In genomic region chr10:87092861-87093460, GRCh38 we compare ENCODE assay signal across 8 cellular contexts. TPM values are rescaled to one million over a fixed set of nuclear protein-coding genes. Genes with fewer than 3 reads are reported as not detected.
DNase-seq lines count a peak whose midpoint lies in the region; ATAC-seq and TF ChIP-seq lines count a peak whose summit lies in the region.

No MANE protein-coding gene starts in this region.

- H3K9me3 Mint-ChIP-seq in CD8-positive, alpha-beta memory T cell = no peaks in the 10 kb centered on the region
- no peaks in the 10 kb centered on the region for H3K9me3 Mint-ChIP-seq in natural killer cell

- peaks cover 61 to 81% (median 76%) of the 10 kb centered on the region in 3 donors for H3K4me1 Mint-ChIP-seq in CD8-positive, alpha-beta memory T cell
- peaks cover 49 to 51% of the 10 kb centered on the region in 2 donors for H3K4me1 Mint-ChIP-seq in natural killer cell

- peak overlapping the region; percentile 88 to 97 (median 96) for H3K4me3 Mint-ChIP-seq in CD8-positive, alpha-beta memory T cell
- peak overlapping the region; percentile 92 for H3K4me3 Mint-ChIP-seq in natural killer cell

- TF ChIP-seq CTCF in natural killer cell (IDR thresholded peaks at IDR 0.05) = no peak

- no peaks in the 10 kb centered on the region for H3K27me3 ChIP-seq in CD8-positive, alpha-beta memory T cell (ENCODE audit: insufficient read depth, low read length, poor library complexity, severe bottlenecking)

- DNase-seq in CD8-positive, alpha-beta memory T cell = peak in 3 of 5 donors; percentile 3 to 36 (median 9)
- DNase-seq in HCEC 1CT (peak; percentile 59), T-helper 9 cell (peak; percentile 6), epithelial cell of prostate (ENCODE audit: low read depth, low spot score) (no peak), natural killer cell (no peak), NCI-H226 (no peak)

- H3K36me3 ChIP-seq in CD8-positive, alpha-beta memory T cell (ENCODE audit: insufficient read depth, low read length) = no peaks in the 10 kb centered on the region

- H3K27ac Mint-ChIP-seq in CD8-positive, alpha-beta memory T cell = peak overlapping the region; percentile 89 to 99 (median 96)
- H3K27ac Mint-ChIP-seq in natural killer cell = peak overlapping the region; percentile 85 to 92

- H3K36me3 Mint-ChIP-seq in CD8-positive, alpha-beta memory T cell = peaks cover 0 to 28% (median 3%) of the 10 kb centered on the region in 3 donors
- no peaks in the 10 kb centered on the region for H3K36me3 Mint-ChIP-seq in natural killer cell

- ATAC-seq in natural killer cell (no peak), GM21360 (IDR thresholded peaks at IDR 0.05; ENCODE audit: unreplicated experiment) (no peak), HG03139 (IDR thresholded peaks at IDR 0.05; ENCODE audit: unreplicated experiment) (no peak)

- POLR2A ChIA-PET in CD8-positive, alpha-beta memory T cell (lab: Charles Lee) = interaction anchor here (1.0 to 2.2 kb wide), 4 partner anchors 9 to 122 kb away, joined by 3 to 7 read pairs (median 4); no protein-coding TSS in a partner anchor

- H3K4me3 ChIP-seq in CD8-positive, alpha-beta memory T cell (ENCODE audit: low read length) = peak overlapping the region; percentile 79

- H3K9me3 ChIP-seq in CD8-positive, alpha-beta memory T cell (ENCODE audit: low read length) = no peaks in the 10 kb centered on the region

- H3K4me1 ChIP-seq in CD8-positive, alpha-beta memory T cell (ENCODE audit: insufficient read depth, low read length) = peaks cover 37% of the 10 kb centered on the region

- no peaks in the 10 kb centered on the region for H3K27me3 Mint-ChIP-seq in CD8-positive, alpha-beta memory T cell
- H3K27me3 Mint-ChIP-seq in natural killer cell (ENCODE audit: low read depth in 2 of 2) = no peaks in the 10 kb centered on the region

- intact Hi-C loops in natural killer cell (cut with micrococcal nuclease) = no loop called here

- peak overlapping the region; percentile 82 for H3K27ac ChIP-seq in CD8-positive, alpha-beta memory T cell (ENCODE audit: low read depth, low read length)
- H3K27ac ChIP-seq in epithelial cell of prostate = peak overlapping the region; percentile 93

- CTCF ChIA-PET in CD8-positive, alpha-beta memory T cell (lab: Charles Lee) = interaction anchor here (0.8 kb wide), 1 partner anchor 336 kb away, joined by 3 read pairs; the partner anchor contains the start of gene BMPR1A

RNA-seq across cellular contexts. Expression of gene GLUD1, which starts 1.7 kb away (rescaled TPM):
- total RNA-seq in CD8-positive, alpha-beta memory T cell = 100 to 1,000 TPM; 174 to 184 TPM
- polyA plus RNA-seq in CD8-positive, alpha-beta memory T cell = 130 TPM
- 100 to 1,000 TPM; 102 to 115 (median 112) TPM for total RNA-seq in natural killer cell

RNA-seq across cellular contexts. Expression of gene SHLD2, which starts 2.0 kb away (rescaled TPM):
- total RNA-seq in CD8-positive, alpha-beta memory T cell = 10 to 100 TPM; 42.9 to 44.2 TPM
- polyA plus RNA-seq in CD8-positive, alpha-beta memory T cell = 24.9 TPM
- 10 to 100 TPM; 32.6 to 37.5 (median 34.1) TPM for total RNA-seq in natural killer cell

Comparison
In these comparisons a context has a peak if more than half of its experiments do, and no peak if none do; other contexts are left out.
1. DNase-seq: peak in CD8-positive, alpha-beta memory T cell (3 of 5), HCEC 1CT (single experiment) and T-helper 9 cell (single experiment); none in epithelial cell of prostate (single experiment), natural killer cell (single experiment) and NCI-H226 (single experiment).